9 cellular contexts compared by ENCODE assay signal in genomic region chr9:131624636-131625241, GRCh38.
DNase-seq lines count a peak whose midpoint lies in the region; ATAC-seq, FAIRE-seq and TF ChIP-seq lines count a peak whose summit lies in the region.
"Had no signal": no experiment of that assay in that cellular context is flagged by ENCODE, and none has a peak within 500 bp of the region (broad histone marks: within the 10 kb centered on the region; RNA-seq: fewer than 3 reads in every experiment).

No MANE protein-coding gene starts in this region.

- H3K27ac ChIP-seq in CD4-positive, alpha-beta T cell (ENCODE audit: low read depth, low read length) = no peak overlapping the region
- peak overlapping the region; percentile 67 to 97 (median 80) for H3K27ac ChIP-seq in body of pancreas

- H3K4me3 Mint-ChIP-seq in CD4-positive, alpha-beta T cell = no peak overlapping the region
- no peak overlapping the region for H3K4me3 Mint-ChIP-seq in naive B cell

- no peaks in the 10 kb centered on the region for H3K9me3 ChIP-seq in CD4-positive, alpha-beta T cell (ENCODE audit: control insufficient read depth, low read length)
- no peaks in the 10 kb centered on the region for H3K9me3 ChIP-seq in body of pancreas

- H3K4me1 Mint-ChIP-seq in CD4-positive, alpha-beta T cell (ENCODE audit: low read depth) = peaks cover 38% of the 10 kb centered on the region
- peaks cover 21 to 36% (median 22%) of the 10 kb centered on the region in 3 donors for H3K4me1 Mint-ChIP-seq in naive B cell

- no peaks in the 10 kb centered on the region for H3K9me3 Mint-ChIP-seq in CD4-positive, alpha-beta T cell
- H3K9me3 Mint-ChIP-seq in naive B cell = peaks cover 0 to 2% (median 0%) of the 10 kb centered on the region in 7 donors

- intact Hi-C loops in CD4-positive, alpha-beta T cell (cut with DNase I, micrococcal nuclease) = no loop called here
- intact Hi-C loops in body of pancreas (cut with DNase I) = loop anchor here (10.0 kb wide), 1 partner anchor 110 kb away; no protein-coding TSS in a partner anchor

- H3K27ac Mint-ChIP-seq in CD4-positive, alpha-beta T cell = peak overlapping the region; percentile 81
- H3K27ac Mint-ChIP-seq in naive B cell = peak overlapping the region in 5 of 6 donors; percentile 43 to 88 (median 76)

- H3K4me3 ChIP-seq in body of pancreas = no peak overlapping the region

- no peaks in the 10 kb centered on the region for H3K27me3 Mint-ChIP-seq in CD4-positive, alpha-beta T cell
- H3K27me3 Mint-ChIP-seq in naive B cell = no peaks in the 10 kb centered on the region

- no peak for ATAC-seq in CD4-positive, alpha-beta T cell (ENCODE audit: poor library complexity)
- peak; percentile 23 for ATAC-seq in body of pancreas
- no peak for ATAC-seq in naive B cell (ENCODE audit: low read depth in 2 of 2)
- no peak for ATAC-seq in HG03139 (IDR thresholded peaks at IDR 0.05; ENCODE audit: unreplicated experiment)
- ATAC-seq in HG03095 (IDR thresholded peaks at IDR 0.05; ENCODE audit: unreplicated experiment) = no peak

- WGBS in body of pancreas, 2 donors = 48 to 50% methylated on average over 5 to 11 of the region's 11 CpGs

- no peak for DNase-seq in CD4-positive, alpha-beta T cell
- DNase-seq in LHCN-M2 (ENCODE audit: low read depth) (peak; percentile 15), body of pancreas (peak; percentile 58 to 85 (median 70)), naive B cell (no peak), HTR-8/SVneo (ENCODE audit: insufficient read length, low spot score) (no peak), NCI-H1048 (lab: John Stamatoyannopoulos, UW) (no peak)
- DNase-seq: DND-41 had no signal

- CTCF ChIA-PET in CD4-positive, alpha-beta T cell (lab: Charles Lee) = interaction anchor here (0.9 to 1.6 kb wide), 2 partner anchors 12 to 115 kb away, joined by 3 read pairs; no protein-coding TSS in a partner anchor

- TF ChIP-seq CTCF in CD4-positive, alpha-beta T cell (IDR thresholded peaks at IDR 0.05) = no peak
- no peak for TF ChIP-seq CTCF in body of pancreas (IDR thresholded peaks at IDR 0.05)

- peaks cover 95% of the 10 kb centered on the region for H3K36me3 Mint-ChIP-seq in CD4-positive, alpha-beta T cell (ENCODE audit: low read depth)
- H3K36me3 Mint-ChIP-seq in naive B cell = peaks cover 6 to 12% of the 10 kb centered on the region in 2 donors

- peak in 1 of 3 donors; percentile 28 for TF ChIP-seq POLR2A in body of pancreas (IDR thresholded peaks at IDR 0.05)

- peaks cover 0 to 9% of the 10 kb centered on the region in 2 donors for H3K36me3 ChIP-seq in body of pancreas (replicated peaks in 1 of 2; ENCODE audit: insufficient read depth in 1 of 2, low read depth in 2 of 2)

- POLR2A ChIA-PET in CD4-positive, alpha-beta T cell (lab: Charles Lee) = no interaction called here

- peaks cover 54% of the 10 kb centered on the region for H3K4me1 ChIP-seq in body of pancreas

- FAIRE-seq in HTR-8/SVneo (lab: Jason Lieb, UNC) = no peak

- no peaks in the 10 kb centered on the region for H3K27me3 ChIP-seq in CD4-positive, alpha-beta T cell (ENCODE audit: control insufficient read depth, insufficient read depth, low read length)
- H3K27me3 ChIP-seq in body of pancreas = no peaks in the 10 kb centered on the region

Comparison
In these comparisons a context has a peak if more than half of its experiments do, and no peak if none do; other contexts are left out.
1. DNase-seq: peak in LHCN-M2 (single experiment) and body of pancreas (4 of 4); none in CD4-positive, alpha-beta T cell (0 of 10), naive B cell (single experiment), HTR-8/SVneo (single experiment) and NCI-H1048 (single experiment).